Comparison of ENCODE assay signal across 8 cellular contexts in the genomic region with DNA sequence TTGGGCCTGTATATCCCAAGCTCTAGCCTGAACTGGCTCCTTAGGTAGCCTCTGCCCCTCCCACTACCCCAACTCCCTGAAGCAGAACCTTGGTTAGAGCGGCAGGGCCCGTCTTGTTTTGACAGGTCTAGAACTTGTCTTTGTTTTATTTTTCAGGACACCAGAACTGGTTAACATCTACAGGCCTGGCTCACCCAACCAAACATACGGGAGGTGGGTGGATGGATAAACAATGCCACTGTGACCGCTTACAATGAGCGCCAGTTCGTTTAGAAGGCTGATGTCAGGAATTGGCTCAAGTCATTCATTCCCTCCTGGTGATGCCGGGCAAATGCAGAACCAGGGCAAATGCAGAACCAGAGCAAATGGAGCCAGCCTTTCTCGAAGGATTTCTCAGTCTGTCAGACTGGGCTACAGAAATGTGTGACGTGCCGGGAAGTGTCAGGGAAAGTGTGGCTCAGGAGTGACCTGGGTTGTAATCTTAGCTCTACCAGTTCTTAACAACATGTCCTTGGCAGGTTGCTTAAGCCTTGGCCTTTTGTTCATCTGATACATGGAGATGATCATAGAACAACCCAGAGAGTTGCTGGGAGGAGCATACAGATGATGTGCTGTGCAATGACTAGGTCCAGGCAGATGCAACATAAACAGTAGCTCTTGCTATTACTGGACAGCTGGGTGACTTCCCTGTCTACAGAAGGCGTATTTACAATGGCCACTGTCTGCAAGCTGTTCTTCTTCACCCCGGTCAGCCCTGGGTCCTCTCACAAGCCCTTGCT. TPM values are rescaled to one million over a fixed set of nuclear protein-coding genes. Genes with fewer than 3 reads are reported as not detected.
A peak's percentile ranks its signal among the peaks of the same experiment; 100 is the strongest.
DNase-seq lines count a peak whose midpoint lies in the region; ATAC-seq and TF ChIP-seq lines count a peak whose summit lies in the region.

No MANE protein-coding gene starts in this region.

- H3K4me3 ChIP-seq in MG63 (no peak overlapping the region), ascending aorta (peak overlapping the region in 1 of 2 donors; percentile 42)

- TF ChIP-seq CTCF in ascending aorta (IDR thresholded peaks at IDR 0.05) (no peak), GM13977 (IDR thresholded peaks at IDR 0.05; ENCODE audit: extremely low read depth, insufficient read depth, missing control alignments) (no peak)

- H3K36me3 Mint-ChIP-seq in stimulated activated naive B cell treated with anti-CD40 and anti-IgM and Interleukin-4, amounts not matched to agents 10 μg/mL and 1 μg/mL and 100 μg/mL, for 72 hours, result no peaks in the 10 kb centered on the region

- DNase-seq in MG63 (peak; percentile 76), ascending aorta (ENCODE audit: low spot score in 2 of 2) (peak; percentile 65 to 94), left colon (peak; percentile 33 to 65), iPS-NIHi11 (ENCODE audit: low spot score) (no peak), GM13977 (ENCODE audit: low spot score) (no peak), NOMO-1 treated with dmso at 0.1 percent for 144 hours (lab: John Stamatoyannopoulos, UW; ENCODE audit: unreplicated experiment) (no peak)
- DNase-seq in stimulated activated naive B cell treated with anti-CD40 and anti-IgM and Interleukin-4, amounts not matched to agents 10 μg/mL and 1 μg/mL and 100 μg/mL, for 72 hours, result no peak
- DNase-seq in activated CD4-positive, CD25-positive, alpha-beta regulatory T cell treated with anti-CD3 and anti-CD28 coated beads, Interleukin-2, amount 50 U/mL, for 72 hours, result no peak

- in situ Hi-C loops in GM13977 (cut with MboI; ENCODE audit: low pct_unique_long_range_greater_than_20kb, low sequenced_read_pairs, unreplicated experiment), result loop anchor here (5.0 to 25.0 kb wide), 3 partner anchors 63 to 438 kb away; no protein-coding TSS in a partner anchor

- H3K36me3 ChIP-seq in MG63 (no peaks in the 10 kb centered on the region), ascending aorta (no peaks in the 10 kb centered on the region)

- peaks cover 29 to 47% of the 10 kb centered on the region in 2 donors for H3K4me1 ChIP-seq in ascending aorta

- peak overlapping the region; percentile 90 to 92 for H3K4me3 Mint-ChIP-seq in stimulated activated naive B cell treated with anti-CD40 and anti-IgM and Interleukin-4, amounts not matched to agents 10 μg/mL and 1 μg/mL and 100 μg/mL, for 72 hours

- no peak for ATAC-seq in left colon
- peak; percentile 18 to 30 for ATAC-seq in stimulated activated naive B cell treated with anti-CD40 and anti-IgM and Interleukin-4, amounts not matched to agents 10 μg/mL and 1 μg/mL and 100 μg/mL, for 72 hours (replicated peaks)

- H3K27me3 ChIP-seq in MG63, result no peaks in the 10 kb centered on the region; the same call in 1 of the 2 replicates
- no peaks in the 10 kb centered on the region for H3K27me3 ChIP-seq in ascending aorta

- H3K4me1 Mint-ChIP-seq in stimulated activated naive B cell treated with anti-CD40 and anti-IgM and Interleukin-4, amounts not matched to agents 10 μg/mL and 1 μg/mL and 100 μg/mL, for 72 hours, result peaks cover 52 to 87% of the 10 kb centered on the region in 2 donors

- no peaks in the 10 kb centered on the region for H3K9me3 ChIP-seq in MG63
- no peaks in the 10 kb centered on the region for H3K9me3 ChIP-seq in ascending aorta

- intact Hi-C loops in ascending aorta (cut with DNase I), result loop anchor here (2.0 to 5.0 kb wide), 5 partner anchors 132 to 423 kb away; no protein-coding TSS in a partner anchor
- intact Hi-C loops in left colon (cut with DNase I, micrococcal nuclease), result loop anchor here (5.0 kb wide), 5 partner anchors 53 to 208 kb away; no protein-coding TSS in a partner anchor

- H3K27me3 Mint-ChIP-seq in stimulated activated naive B cell treated with anti-CD40 and anti-IgM and Interleukin-4, amounts not matched to agents 10 μg/mL and 1 μg/mL and 100 μg/mL, for 72 hours, result no peaks in the 10 kb centered on the region

- H3K9me3 Mint-ChIP-seq in stimulated activated naive B cell treated with anti-CD40 and anti-IgM and Interleukin-4, amounts not matched to agents 10 μg/mL and 1 μg/mL and 100 μg/mL, for 72 hours, result no peaks in the 10 kb centered on the region

- peak overlapping the region; percentile 91 to 97 for H3K27ac ChIP-seq in ascending aorta

- peak overlapping the region; percentile 96 for H3K27ac Mint-ChIP-seq in stimulated activated naive B cell treated with anti-CD40 and anti-IgM and Interleukin-4, amounts not matched to agents 10 μg/mL and 1 μg/mL and 100 μg/mL, for 72 hours

RNA-seq across cellular contexts. Expression of a gene that starts 30.5 kb away (rescaled TPM):
- 0.10 and 2.0 TPM in 2 replicates for total RNA-seq in MG63 (2014; rRNA removed; shearing (Covaris generic); ENCODE audit: low replicate concordance)
- total RNA-seq in ascending aorta (219 TPM), left colon (10 to 100 TPM; 70.5 to 76.9 TPM)

RNA-seq across cellular contexts. Expression of a gene that starts 45.3 kb away (rescaled TPM):
- not detected in 2 replicates for total RNA-seq in MG63 (2014; rRNA removed; shearing (Covaris generic); ENCODE audit: low replicate concordance)
- total RNA-seq in ascending aorta (not detected), left colon (under 1 TPM in 1 of 2 donors, not detected in 1; 0.40 TPM)

Comparison
In these comparisons a context has a peak if more than half of its experiments do, and no peak if none do; other contexts are left out.
1. DNase-seq: peak in MG63 (single experiment), ascending aorta (2 of 2) and left colon (2 of 2); none in stimulated activated naive B cell treated with anti-CD40 and anti-IgM and Interleukin-4, amounts not matched to agents 10 μg/mL and 1 μg/mL and 100 μg/mL, for 72 hours (single experiment), activated CD4-positive, CD25-positive, alpha-beta regulatory T cell treated with anti-CD3 and anti-CD28 coated beads, Interleukin-2, amount 50 U/mL, for 72 hours (single experiment), iPS-NIHi11 (single experiment), GM13977 (single experiment) and NOMO-1 treated with dmso at 0.1 percent for 144 hours (single experiment).
2. RNA of a gene that starts 30.5 kb away (total RNA-seq): 219 TPM in ascending aorta (single experiment) and 70.5 to 76.9 TPM in left colon; 0.10 to 2.0 TPM in MG63; every median in the first group is over 10 times any median in the second.